ENCODE assay signal across 10 cellular contexts in genomic region chr2:8239402-8240127, GRCh38.
A peak's percentile ranks its signal among the peaks of the same experiment; 100 is the strongest.
DNase-seq lines count a peak whose midpoint lies in the region; ATAC-seq and TF ChIP-seq lines count a peak whose summit lies in the region.
"Had no signal": no experiment of that assay in that cellular context is flagged by ENCODE, and none has a peak within 500 bp of the region (broad histone marks: within the 10 kb centered on the region; RNA-seq: fewer than 3 reads in every experiment).

No MANE protein-coding gene starts in this region.

- peaks cover 13% of the 10 kb centered on the region for H3K36me3 Mint-ChIP-seq in WTC11

- DNase-seq in activated T-cell treated with anti-CD3 and anti-CD28 coated beads for 24 hours (ENCODE audit: low read depth) (peak; percentile 24), WTC11 (ENCODE audit: low spot score) (no peak), globus pallidus (ENCODE audit: low spot score) (peak; percentile 55), GM03348 (ENCODE audit: low spot score) (no peak), NCI-H2171 treated with DMSO at 0.1 percent for 48 hours (lab: John Stamatoyannopoulos, UW) (no peak)
- DNase-seq in activated T-cell treated with anti-CD3 and anti-CD28 coated beads, Interleukin-2, amount 50 U/mL, for 1 hour: no peak
- peak; percentile 8 to 13 for DNase-seq in stimulated activated CD8-positive, alpha-beta memory T cell treated with anti-CD3 and anti-CD28 coated beads, Interleukin-15, amount 100 ng/mL, for 48 hours (ENCODE audit: low read depth in 2 of 2)
- DNase-seq: NCI-H1694 treated with DMSO at 0.1 percent for 48 hours, WERI-Rb-1 had no signal

- POLR2A ChIA-PET in WTC11 (lab: Charles Lee): no interaction called here

- CTCF ChIA-PET in WTC11 (lab: Charles Lee): interaction anchor here (0.7 kb wide), 1 partner anchor 1000 kb away, joined by 3 read pairs; no protein-coding TSS in a partner anchor

- TF ChIP-seq CTCF in WTC11 (IDR thresholded peaks at IDR 0.05): no peak

- H3K4me1 Mint-ChIP-seq in WTC11: peaks cover 50% of the 10 kb centered on the region

- H3K27me3 Mint-ChIP-seq in WTC11 (ENCODE audit: low read depth): peaks cover 5% of the 10 kb centered on the region

- H3K4me3 Mint-ChIP-seq in WTC11: no peak overlapping the region

- peaks cover 15% of the 10 kb centered on the region for H3K9me3 Mint-ChIP-seq in WTC11

- H3K27ac Mint-ChIP-seq in WTC11: peak overlapping the region; percentile 77

- ATAC-seq in WTC11 (peak; percentile 86), GM21786 (IDR thresholded peaks at IDR 0.05; ENCODE audit: unreplicated experiment) (no peak)

TF ChIP-seq in WTC11, 78 proteins besides CTCF, POLR2A, EP300 and RAD21:
- TF ChIP-seq AFF4 (CRISPR knock-in tag; IDR thresholded peaks at IDR 0.05; ENCODE audit: borderline replicate concordance) (no peak), NFE2L1 (CRISPR knock-in tag; IDR thresholded peaks at IDR 0.05) (peak; percentile 24; the same call in 1 of the 2 replicates), MAX (CRISPR knock-in tag; IDR thresholded peaks at IDR 0.05) (peak; percentile 54; the same call in 1 of the 2 replicates), USF2 (CRISPR knock-in tag; IDR thresholded peaks at IDR 0.05) (peak; percentile 58), TEAD1 (CRISPR knock-in tag; IDR thresholded peaks at IDR 0.05) (0 out of 2 replicates have a peak, but pooled peaks have one; percentile 40), USF1 (CRISPR knock-in tag; IDR thresholded peaks at IDR 0.05) (peak; percentile 70; the same call in 1 of the 2 replicates)

Comparison
In these comparisons a context has a peak if more than half of its experiments do, and no peak if none do; other contexts are left out.
1. DNase-seq: peak in activated T-cell treated with anti-CD3 and anti-CD28 coated beads for 24 hours (single experiment), globus pallidus (single experiment) and stimulated activated CD8-positive, alpha-beta memory T cell treated with anti-CD3 and anti-CD28 coated beads, Interleukin-15, amount 100 ng/mL, for 48 hours (2 of 2); none in activated T-cell treated with anti-CD3 and anti-CD28 coated beads, Interleukin-2, amount 50 U/mL, for 1 hour (single experiment), WTC11 (single experiment), GM03348 (single experiment) and NCI-H2171 treated with DMSO at 0.1 percent for 48 hours (single experiment).